1 cellular context compared by ENCODE assay signal in the genomic region with DNA sequence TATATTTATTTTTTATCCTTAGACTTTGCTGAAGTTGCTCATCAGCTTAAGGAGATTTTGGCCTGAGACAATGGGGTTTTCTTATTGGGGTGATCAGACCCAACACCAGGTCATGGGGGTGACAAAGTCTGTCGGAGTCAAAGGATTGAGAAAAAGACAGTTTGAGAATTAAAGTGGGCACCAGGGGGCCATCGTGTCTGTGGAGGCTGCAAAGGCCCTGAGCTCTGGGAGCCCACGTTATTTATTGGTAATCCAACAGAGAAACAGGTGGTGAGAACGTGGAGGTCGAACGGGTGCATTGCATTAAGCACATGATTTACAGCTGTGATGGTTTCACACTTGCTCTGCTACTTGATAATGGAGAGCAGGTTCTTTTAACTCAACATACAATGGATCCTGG.
TF ChIP-seq lines count a peak whose summit lies in the region.

No MANE protein-coding gene starts in this region.

TF ChIP-seq in SK-N-SH treated with all-trans-retinoic acid at 6 μM for 48 hours, 23 proteins besides CTCF, POLR2A, EP300 and RAD21 (continued from another document):
- TF ChIP-seq, protein P1, sequence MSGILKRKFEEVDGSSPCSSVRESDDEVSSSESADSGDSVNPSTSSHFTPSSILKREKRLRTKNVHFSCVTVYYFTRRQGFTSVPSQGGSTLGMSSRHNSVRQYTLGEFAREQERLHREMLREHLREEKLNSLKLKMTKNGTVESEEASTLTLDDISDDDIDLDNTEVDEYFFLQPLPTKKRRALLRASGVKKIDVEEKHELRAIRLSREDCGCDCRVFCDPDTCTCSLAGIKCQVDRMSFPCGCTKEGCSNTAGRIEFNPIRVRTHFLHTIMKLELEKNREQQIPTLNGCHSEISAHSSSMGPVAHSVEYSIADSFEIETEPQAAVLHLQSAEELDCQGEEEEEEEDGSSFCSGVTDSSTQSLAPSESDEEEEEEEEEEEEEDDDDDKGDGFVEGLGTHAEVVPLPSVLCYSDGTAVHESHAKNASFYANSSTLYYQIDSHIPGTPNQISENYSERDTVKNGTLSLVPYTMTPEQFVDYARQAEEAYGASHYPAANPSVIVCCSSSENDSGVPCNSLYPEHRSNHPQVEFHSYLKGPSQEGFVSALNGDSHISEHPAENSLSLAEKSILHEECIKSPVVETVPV (CRISPR knock-in tag; IDR thresholded peaks at IDR 0.05), result no peak
- TF ChIP-seq ESRRG (CRISPR knock-in tag; IDR thresholded peaks at IDR 0.05), result no peak
- TF ChIP-seq ZC3H10 (CRISPR knock-in tag; IDR thresholded peaks at IDR 0.05), result no peak
- no peak for TF ChIP-seq ZFP30 (CRISPR knock-in tag; IDR thresholded peaks at IDR 0.05)
- TF ChIP-seq TOX (CRISPR knock-in tag; IDR thresholded peaks at IDR 0.05; ENCODE audit: borderline replicate concordance), result no peak
- no peak for TF ChIP-seq GLIS3 (CRISPR knock-in tag; IDR thresholded peaks at IDR 0.05)
- TF ChIP-seq ZFP3 (CRISPR knock-in tag; IDR thresholded peaks at IDR 0.05), result no peak
- TF ChIP-seq, protein P2, sequence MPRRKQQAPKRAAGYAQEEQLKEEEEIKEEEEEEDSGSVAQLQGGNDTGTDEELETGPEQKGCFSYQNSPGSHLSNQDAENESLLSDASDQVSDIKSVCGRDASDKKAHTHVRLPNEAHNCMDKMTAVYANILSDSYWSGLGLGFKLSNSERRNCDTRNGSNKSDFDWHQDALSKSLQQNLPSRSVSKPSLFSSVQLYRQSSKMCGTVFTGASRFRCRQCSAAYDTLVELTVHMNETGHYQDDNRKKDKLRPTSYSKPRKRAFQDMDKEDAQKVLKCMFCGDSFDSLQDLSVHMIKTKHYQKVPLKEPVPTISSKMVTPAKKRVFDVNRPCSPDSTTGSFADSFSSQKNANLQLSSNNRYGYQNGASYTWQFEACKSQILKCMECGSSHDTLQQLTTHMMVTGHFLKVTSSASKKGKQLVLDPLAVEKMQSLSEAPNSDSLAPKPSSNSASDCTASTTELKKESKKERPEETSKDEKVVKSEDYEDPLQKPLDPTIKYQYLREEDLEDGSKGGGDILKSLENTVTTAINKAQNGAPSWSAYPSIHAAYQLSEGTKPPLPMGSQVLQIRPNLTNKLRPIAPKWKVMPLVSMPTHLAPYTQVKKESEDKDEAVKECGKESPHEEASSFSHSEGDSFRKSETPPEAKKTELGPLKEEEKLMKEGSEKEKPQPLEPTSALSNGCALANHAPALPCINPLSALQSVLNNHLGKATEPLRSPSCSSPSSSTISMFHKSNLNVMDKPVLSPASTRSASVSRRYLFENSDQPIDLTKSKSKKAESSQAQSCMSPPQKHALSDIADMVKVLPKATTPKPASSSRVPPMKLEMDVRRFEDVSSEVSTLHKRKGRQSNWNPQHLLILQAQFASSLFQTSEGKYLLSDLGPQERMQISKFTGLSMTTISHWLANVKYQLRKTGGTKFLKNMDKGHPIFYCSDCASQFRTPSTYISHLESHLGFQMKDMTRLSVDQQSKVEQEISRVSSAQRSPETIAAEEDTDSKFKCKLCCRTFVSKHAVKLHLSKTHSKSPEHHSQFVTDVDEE (CRISPR knock-in tag; IDR thresholded peaks at IDR 0.05), result no peak
- no peak for TF ChIP-seq ARNTL (CRISPR knock-in tag; IDR thresholded peaks at IDR 0.05; ENCODE audit: borderline replicate concordance, low read depth)
- TF ChIP-seq SNAI2 (CRISPR knock-in tag; IDR thresholded peaks at IDR 0.05), result no peak
- no peak for TF ChIP-seq ZNF70 (CRISPR knock-in tag; IDR thresholded peaks at IDR 0.05)
- TF ChIP-seq ZNF8 (CRISPR knock-in tag; IDR thresholded peaks at IDR 0.05), result no peak
- no peak for TF ChIP-seq BACH2 (CRISPR knock-in tag; IDR thresholded peaks at IDR 0.05; ENCODE audit: borderline replicate concordance)
- no peak for TF ChIP-seq ISL1 (CRISPR knock-in tag; IDR thresholded peaks at IDR 0.05)
- no peak for TF ChIP-seq TCF4 (CRISPR knock-in tag; IDR thresholded peaks at IDR 0.05; ENCODE audit: borderline replicate concordance)
